In genomic region chr7:157840913-157841756, GRCh38 we compare ENCODE assay signal across 27 cellular contexts.
A peak's percentile ranks its signal among the peaks of the same experiment; 100 is the strongest.
DNase-seq lines count a peak whose midpoint lies in the region; ATAC-seq, FAIRE-seq and TF ChIP-seq lines count a peak whose summit lies in the region.
"Had no signal": no experiment of that assay in that cellular context is flagged by ENCODE, and none has a peak within 500 bp of the region (broad histone marks: within the 10 kb centered on the region; RNA-seq: fewer than 3 reads in every experiment).

No MANE protein-coding gene starts in this region.

- no peaks in the 10 kb centered on the region for H3K36me3 ChIP-seq in astrocyte (ENCODE audit: insufficient read depth, low read length)
- no peaks in the 10 kb centered on the region for H3K36me3 ChIP-seq in neural cell (ENCODE audit: insufficient read depth, low read length)
- no peaks in the 10 kb centered on the region for H3K36me3 ChIP-seq in Caco-2 (ENCODE audit: control insufficient read depth, insufficient read depth, low read length)
- H3K36me3 ChIP-seq: BLaER1, MG63, transverse colon had no signal

- H3K4me3 ChIP-seq in astrocyte (ENCODE audit: insufficient read depth, low read depth, low read length) (no peak overlapping the region), neural cell (ENCODE audit: low read length) (no peak overlapping the region), Caco-2 (ENCODE audit: low read depth, low read length) (no peak overlapping the region)
- H3K4me3 ChIP-seq: BLaER1, MG63, transverse colon had no signal

- H3K27me3 ChIP-seq in astrocyte (ENCODE audit: insufficient read depth, low read length) (no peaks in the 10 kb centered on the region), neural cell (ENCODE audit: insufficient read depth, low read depth, low read length) (no peaks in the 10 kb centered on the region), Caco-2 (replicated peaks; ENCODE audit: control insufficient read depth, insufficient read depth, low read length) (no peaks in the 10 kb centered on the region)
- H3K27me3 ChIP-seq: BLaER1, MG63 had no signal

- intact Hi-C loops in Right ventricle myocardium superior (cut with DNase I): no loop called here
- intact Hi-C loops in left ventricle myocardium superior (cut with micrococcal nuclease): no loop called here
- intact Hi-C loops in Caco-2 (cut with micrococcal nuclease; ENCODE audit: unreplicated experiment): no loop called here

- H3K4me1 Mint-ChIP-seq in astrocyte (ENCODE audit: low read depth, unreplicated experiment): no peaks in the 10 kb centered on the region
- H3K4me1 Mint-ChIP-seq in activated naive CD4-positive, alpha-beta T cell treated with anti-CD3 and anti-CD28 coated beads, Interleukin-2, amount 10 ng/mL, durations not matched to agents 7 days and 5 days: no peaks in the 10 kb centered on the region
- H3K4me1 Mint-ChIP-seq in Caco-2 (ENCODE audit: low read depth, unreplicated experiment): no peaks in the 10 kb centered on the region
- H3K4me1 Mint-ChIP-seq: activated naive CD4-positive, alpha-beta T cell treated with anti-CD3 and anti-CD28 coated beads, Interleukin-2, amount 50 U/mL, for 24 hours; immature natural killer cell had no signal

- H3K36me3 Mint-ChIP-seq in astrocyte (ENCODE audit: low read depth, unreplicated experiment): no peaks in the 10 kb centered on the region
- H3K36me3 Mint-ChIP-seq in activated naive CD4-positive, alpha-beta T cell treated with anti-CD3 and anti-CD28 coated beads, Interleukin-2, amount 10 ng/mL, durations not matched to agents 7 days and 5 days: no peaks in the 10 kb centered on the region
- no peaks in the 10 kb centered on the region for H3K36me3 Mint-ChIP-seq in Caco-2 (ENCODE audit: insufficient read depth, unreplicated experiment)
- H3K36me3 Mint-ChIP-seq: activated naive CD4-positive, alpha-beta T cell treated with anti-CD3 and anti-CD28 coated beads, Interleukin-2, amount 50 U/mL, for 24 hours; immature natural killer cell had no signal

- H3F3A ChIP-seq in neural cell (ENCODE audit: insufficient read depth, low read length, poor library complexity, severe bottlenecking): peaks cover 4% of the 10 kb centered on the region

- peak overlapping the region; percentile 18 for H2AFZ ChIP-seq in astrocyte (ENCODE audit: low read depth, low read length)
- no peak overlapping the region for H2AFZ ChIP-seq in neural cell (ENCODE audit: low read depth, low read length)

- H3K27ac Mint-ChIP-seq in astrocyte (ENCODE audit: unreplicated experiment) (no peak overlapping the region), Caco-2 (ENCODE audit: unreplicated experiment) (no peak overlapping the region)
- no peak overlapping the region for H3K27ac Mint-ChIP-seq in activated naive CD4-positive, alpha-beta T cell treated with anti-CD3 and anti-CD28 coated beads, Interleukin-2, amount 10 ng/mL, durations not matched to agents 7 days and 5 days
- H3K27ac Mint-ChIP-seq: activated naive CD4-positive, alpha-beta T cell treated with anti-CD3 and anti-CD28 coated beads, Interleukin-2, amount 50 U/mL, for 24 hours; immature natural killer cell; stimulated activated naive CD8-positive, alpha-beta T cell treated with anti-CD3 and anti-CD28 coated beads, Interleukin-15, Interleukin-2, amounts not matched to agents 100 ng/mL and 50 ng/mL, for 24 hours had no signal

- CTCF ChIA-PET in activated naive CD4-positive, alpha-beta T cell treated with anti-CD3 and anti-CD28 coated beads, Interleukin-2, amount 10 ng/mL, durations not matched to agents 7 days and 5 days (lab: Charles Lee): no interaction called here
- CTCF ChIA-PET in Caco-2 (lab: Charles Lee): no interaction called here

- no peak for TF ChIP-seq EP300 in neural cell (conservative IDR thresholded peaks at IDR 0.05; ENCODE audit: poor library complexity, severe bottlenecking)

- H3K9me3 Mint-ChIP-seq in astrocyte (ENCODE audit: unreplicated experiment) (peaks cover 17% of the 10 kb centered on the region), Caco-2 (ENCODE audit: unreplicated experiment) (peaks cover under 1% of the 10 kb centered on the region)
- H3K9me3 Mint-ChIP-seq in activated naive CD4-positive, alpha-beta T cell treated with anti-CD3 and anti-CD28 coated beads, Interleukin-2, amount 10 ng/mL, durations not matched to agents 7 days and 5 days: no peaks in the 10 kb centered on the region
- H3K9me3 Mint-ChIP-seq: activated naive CD4-positive, alpha-beta T cell treated with anti-CD3 and anti-CD28 coated beads, Interleukin-2, amount 50 U/mL, for 24 hours; stimulated activated naive CD8-positive, alpha-beta T cell treated with anti-CD3 and anti-CD28 coated beads, Interleukin-15, Interleukin-2, amounts not matched to agents 100 ng/mL and 50 ng/mL, for 24 hours had no signal

- no peak overlapping the region for H3K9ac ChIP-seq in astrocyte (ENCODE audit: low read length)
- H3K9ac ChIP-seq in neural cell (ENCODE audit: low read length): no peak overlapping the region
- H3K9ac ChIP-seq: BLaER1, SK-N-SH had no signal

- no TSS peak for BruUV-seq in Caco-2 (replicated peaks; lab: Mats Ljungman, UMichigan)

- no peaks in the 10 kb centered on the region for H3K9me2 ChIP-seq in neural cell (ENCODE audit: insufficient read depth, low read length)
- H3K9me2 ChIP-seq: SK-N-SH had no signal

- DNase-seq in Right ventricle myocardium superior: peak; percentile 35
- no peak for DNase-seq in left ventricle myocardium superior
- no peak for DNase-seq in astrocyte (ENCODE audit: low read depth)
- no peak for DNase-seq in activated naive CD4-positive, alpha-beta T cell treated with anti-CD3 and anti-CD28 coated beads, Interleukin-2, amount 10 ng/mL, durations not matched to agents 7 days and 5 days
- DNase-seq in Caco-2: no peak
- DNase-seq: ACHN; activated CD4-positive, alpha-beta T cell treated with anti-CD3 and anti-CD28 coated beads for 48 hours; effector CD8-positive, alpha-beta T cell; foreskin melanocyte; HCEC 1CT; immature natural killer cell; MG63; NCI-H1930; NCI-H446 treated with DMSO at 0.1 percent for 48 hours; RPMI8226; SK-N-SH; stimulated activated CD4-positive, alpha-beta T cell treated with anti-CD3 and anti-CD28 coated beads, Interleukin-12 subunit alpha, Interleukin-12 subunit beta, amount 100 ng/mL, for 4 hours; T-helper 2 cell; transverse colon had no signal

- TF ChIP-seq CTCF in astrocyte (IDR thresholded peaks at IDR 0.05; ENCODE audit: insufficient read depth, low read depth, low read length) (no peak), neural cell (IDR thresholded peaks at IDR 0.05; ENCODE audit: poor library complexity, severe bottlenecking) (peak; percentile 38), Caco-2 (IDR thresholded peaks at IDR 0.05; ENCODE audit: insufficient read depth in 1 of 2, low read depth in 1 of 2, low read length in 1 of 2, severe bottlenecking in 1 of 2, unreplicated experiment in 1 of 2) (no peak)

- H3K79me2 ChIP-seq in astrocyte (ENCODE audit: insufficient read depth, low read length): no peaks in the 10 kb centered on the region
- no peaks in the 10 kb centered on the region for H3K79me2 ChIP-seq in neural cell (replicated peaks; ENCODE audit: insufficient read depth, low read length)

- H3K27ac ChIP-seq in astrocyte (ENCODE audit: low read depth, low read length) (no peak overlapping the region), neural cell (ENCODE audit: low read length) (peak overlapping the region; percentile 59)
- H3K27ac ChIP-seq: BLaER1, transverse colon had no signal

- H3K4me1 ChIP-seq in astrocyte (ENCODE audit: insufficient read depth, low read length) (no peaks in the 10 kb centered on the region), Caco-2 (no peaks in the 10 kb centered on the region)
- H3K4me1 ChIP-seq: transverse colon had no signal

- H4K20me1 ChIP-seq in astrocyte (ENCODE audit: insufficient read depth, low read length) (no peaks in the 10 kb centered on the region), neural cell (ENCODE audit: insufficient read depth) (no peaks in the 10 kb centered on the region)
- H4K20me1 ChIP-seq: BLaER1 had no signal

- no peaks in the 10 kb centered on the region for H3K27me3 Mint-ChIP-seq in astrocyte (ENCODE audit: low read depth, unreplicated experiment)
- peaks cover 9% of the 10 kb centered on the region for H3K27me3 Mint-ChIP-seq in activated naive CD4-positive, alpha-beta T cell treated with anti-CD3 and anti-CD28 coated beads, Interleukin-2, amount 10 ng/mL, durations not matched to agents 7 days and 5 days
- no peaks in the 10 kb centered on the region for H3K27me3 Mint-ChIP-seq in Caco-2 (ENCODE audit: insufficient read depth, unreplicated experiment)
- H3K27me3 Mint-ChIP-seq: activated naive CD4-positive, alpha-beta T cell treated with anti-CD3 and anti-CD28 coated beads, Interleukin-2, amount 50 U/mL, for 24 hours had no signal

- H3K9me3 ChIP-seq in astrocyte (ENCODE audit: insufficient read depth, low read depth, low read length): peaks cover 16% of the 10 kb centered on the region
- peaks cover 3% of the 10 kb centered on the region for H3K9me3 ChIP-seq in neural cell (ENCODE audit: low read length)
- peaks cover 7% of the 10 kb centered on the region; the same call in 1 of the 2 replicates for H3K9me3 ChIP-seq in Caco-2
- H3K9me3 ChIP-seq: MG63, transverse colon had no signal

- no peak for FAIRE-seq in astrocyte (lab: Jason Lieb, UNC)
- FAIRE-seq: G401.6, GM18507 had no signal

- ATAC-seq in Right ventricle myocardium superior (ENCODE audit: poor library complexity) (no peak), left ventricle myocardium superior (no peak), HG02970 (IDR thresholded peaks at IDR 0.05; ENCODE audit: low FRiP score, unreplicated experiment) (no peak), HG03039 (IDR thresholded peaks at IDR 0.05; ENCODE audit: unreplicated experiment) (no peak)

- H3K4me3 Mint-ChIP-seq in astrocyte (ENCODE audit: unreplicated experiment) (no peak overlapping the region), Caco-2 (ENCODE audit: unreplicated experiment) (no peak overlapping the region)
- no peak overlapping the region for H3K4me3 Mint-ChIP-seq in activated naive CD4-positive, alpha-beta T cell treated with anti-CD3 and anti-CD28 coated beads, Interleukin-2, amount 10 ng/mL, durations not matched to agents 7 days and 5 days
- H3K4me3 Mint-ChIP-seq: activated naive CD4-positive, alpha-beta T cell treated with anti-CD3 and anti-CD28 coated beads, Interleukin-2, amount 50 U/mL, for 24 hours; immature natural killer cell; stimulated activated naive CD8-positive, alpha-beta T cell treated with anti-CD3 and anti-CD28 coated beads, Interleukin-15, Interleukin-2, amounts not matched to agents 100 ng/mL and 50 ng/mL, for 24 hours had no signal

- POLR2A ChIA-PET in Caco-2 (lab: Charles Lee): no interaction called here

- H3K4me2 ChIP-seq in astrocyte (ENCODE audit: low read length) (no peak overlapping the region), neural cell (ENCODE audit: low read length) (no peak overlapping the region)
- H3K4me2 ChIP-seq: BLaER1, SK-N-SH had no signal

- TF ChIP-seq RAD21 in neural cell (conservative IDR thresholded peaks at IDR 0.05): no peak

TF ChIP-seq in neural cell, 6 proteins besides CTCF, POLR2A, EP300 and RAD21 (continues in another document):
- no peak for TF ChIP-seq TAF1 (IDR thresholded peaks at IDR 0.05; ENCODE audit: low read depth)
- no peak for TF ChIP-seq POLR2AphosphoS5 (IDR thresholded peaks at IDR 0.05)
- TF ChIP-seq MXI1 (conservative IDR thresholded peaks at IDR 0.05; ENCODE audit: poor library complexity, severe bottlenecking): no peak
